ENCODE assay signal across 10 cellular contexts in genomic region chr20:35342154-35342769, GRCh38. TPM values are rescaled to one million over a fixed set of nuclear protein-coding genes. Genes with fewer than 3 reads are reported as not detected.
DNase-seq lines count a peak whose midpoint lies in the region; TF ChIP-seq lines count a peak whose summit lies in the region.
"Had no signal": no experiment of that assay in that cellular context is flagged by ENCODE, and none has a peak within 500 bp of the region (broad histone marks: within the 10 kb centered on the region; RNA-seq: fewer than 3 reads in every experiment).

No MANE protein-coding gene starts in this region.

- in situ Hi-C loops in GM13977 (cut with MboI; ENCODE audit: low pct_unique_long_range_greater_than_20kb, low sequenced_read_pairs, unreplicated experiment): no loop called here

- peaks cover 0 to 6% (median 0%) of the 10 kb centered on the region in 4 donors for H3K4me1 ChIP-seq in tibial nerve

- DNase-seq in AG04449 (ENCODE audit: low read depth, low spot score) (no peak), GM13977 (ENCODE audit: low spot score) (no peak), iPS DF 19.7 (ENCODE audit: low read depth, low spot score) (peak; percentile 9), NCI-H510A (lab: John Stamatoyannopoulos, UW) (no peak), tibial nerve (ENCODE audit: low spot score in 2 of 2) (no peak), SIG-M5 (lab: John Stamatoyannopoulos, UW) (no peak), NCI-H526 treated with DMSO at 0.1 percent for 48 hours (lab: John Stamatoyannopoulos, UW) (no peak)
- DNase-seq: activated B cell treated with CpG ODN at 0.5 μM for 24 hours; activated naive CD4-positive, alpha-beta T cell had no signal

- no peaks in the 10 kb centered on the region for H3K9me3 ChIP-seq in tibial nerve

- H3K4me3 ChIP-seq in AG04449 (ENCODE audit: low read depth, low read length) (no peak overlapping the region), tibial nerve (no peak overlapping the region)

- POLR2A ChIA-PET in AG04449 (lab: Yijun Ruan, JAX): interaction anchor here (1.3 kb wide), 1 partner anchor 22 kb away, joined by 4 read pairs; no protein-coding TSS in a partner anchor

- H3K36me3 ChIP-seq in tibial nerve: peaks cover 0 to 64% (median 7%) of the 10 kb centered on the region in 3 donors

- TF ChIP-seq POLR2A in tibial nerve (IDR thresholded peaks at IDR 0.05): no peak

- TF ChIP-seq CTCF in AG04449 (IDR thresholded peaks at IDR 0.05; ENCODE audit: insufficient read depth, low read length, missing control alignments) (peak; percentile 38), GM13977 (IDR thresholded peaks at IDR 0.05; ENCODE audit: extremely low read depth, insufficient read depth, missing control alignments) (peak; percentile 44), VCaP (conservative IDR thresholded peaks at IDR 0.05) (peak; percentile 26; the same call in 1 of the 2 replicates), tibial nerve (IDR thresholded peaks at IDR 0.05) (no peak)

- WGBS in tibial nerve, 2 donors: 57 to 59% methylated on average over 6 of the region's 6 CpGs

- H3K27ac ChIP-seq in VCaP (no peak overlapping the region), tibial nerve (no peak overlapping the region)

- CTCF ChIA-PET in AG04449 (lab: Yijun Ruan, JAX): interaction anchor here (0.8 to 3.3 kb wide), 18 partner anchors 9 to 122 kb away, joined by 3 to 25 read pairs (median 4); partner anchors contain the start of genes CEP250 and GDF5

- TF ChIP-seq EP300 in tibial nerve (IDR thresholded peaks at IDR 0.05): no peak

- H3K27me3 ChIP-seq in tibial nerve: no peaks in the 10 kb centered on the region

RNA-seq across cellular contexts. Expression of gene FAM83C, which starts 50.0 kb away (rescaled TPM):
- not detected for total RNA-seq in tibial nerve
- total RNA-seq: activated B cell treated with CpG ODN at 0.5 μM for 24 hours had no signal

RNA-seq across cellular contexts. Expression of gene EIF6, which starts 57.7 kb away (rescaled TPM):
- total RNA-seq in tibial nerve: 100 to 1,000 TPM in 1 of 4 donors, 10 to 100 TPM in 3; 69.5 to 110 (median 86.8) TPM

Comparison
In these comparisons a context has a peak if more than half of its experiments do, and no peak if none do; other contexts are left out.
1. CTCF ChIP-seq: peak in AG04449 (single experiment), GM13977 (single experiment) and VCaP (single experiment); none in tibial nerve (0 of 5).